ENCODE assay signal across 8 cellular contexts in the genomic region with DNA sequence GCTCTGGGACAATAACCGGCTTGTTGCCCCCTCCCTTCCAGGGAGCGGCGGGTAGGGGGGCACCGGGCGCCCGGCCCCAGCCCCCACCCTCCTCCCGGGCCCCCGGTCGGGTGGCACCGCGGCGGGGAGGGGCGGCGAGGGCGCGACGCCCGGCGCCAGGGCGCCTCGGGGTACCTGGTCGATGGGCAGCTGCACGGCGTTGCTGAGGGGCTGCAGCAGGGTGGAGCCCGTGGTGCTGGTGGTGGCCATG. TPM values are rescaled to one million over a fixed set of nuclear protein-coding genes. Genes with fewer than 3 reads are reported as not detected.
DNase-seq lines count a peak whose midpoint lies in the region; ATAC-seq, FAIRE-seq and TF ChIP-seq lines count a peak whose summit lies in the region.

No MANE protein-coding gene starts in this region.

- H3K4me3 Mint-ChIP-seq in stimulated activated memory B cell treated with anti-CD40 and anti-IgM and Interleukin-4, amounts not matched to agents 10 μg/mL and 1 μg/mL and 100 μg/mL, for 72 hours, result no peak overlapping the region

- H3K4me3 ChIP-seq in HAP-1, result peak overlapping the region; percentile 61
- H3K4me3 ChIP-seq in keratinocyte (ENCODE audit: control insufficient read depth in 2 of 3, extremely low read depth in 1 of 3, insufficient read depth in 2 of 3, low read depth in 1 of 3, low read length in 3 of 3), result peak overlapping the region; percentile 78 to 88 (median 83)

- H3K4me2 ChIP-seq in keratinocyte (ENCODE audit: control insufficient read depth, extremely low read depth, insufficient read depth, low read depth, low read length), result peak overlapping the region; percentile 88

- DNase-seq in HAP-1 (ENCODE audit: low spot score in 2 of 2), result no peak
- no peak for DNase-seq in keratinocyte (ENCODE audit: low read depth, low spot score)
- no peak for DNase-seq in stimulated activated CD4-positive, alpha-beta T cell treated with anti-CD3 and anti-CD28 coated beads, Interleukin-4, amount 100 ng/mL, for 4 hours
- DNase-seq in DMS153 (lab: John Stamatoyannopoulos, UW), result no peak
- no peak for DNase-seq in activated naive CD4-positive, alpha-beta T cell treated with Interleukin-2 at 50 U/mL for 16 hours

- peaks cover 20% of the 10 kb centered on the region for H3K4me1 ChIP-seq in HAP-1
- H3K4me1 ChIP-seq in keratinocyte (ENCODE audit: control insufficient read depth, extremely low read depth, insufficient read depth, low read length), result peaks cover 42% of the 10 kb centered on the region

- H2AFZ ChIP-seq in keratinocyte (ENCODE audit: control insufficient read depth, low read length), result no peak overlapping the region

- no peak for FAIRE-seq in keratinocyte (lab: Jason Lieb, UNC)

- H3K36me3 ChIP-seq in HAP-1 (replicated peaks) (no peaks in the 10 kb centered on the region; the same call in none of the 2 replicates), keratinocyte (ENCODE audit: control insufficient read depth in 2 of 2, extremely low read depth in 1 of 2, insufficient read depth in 2 of 2, low read length in 2 of 2) (no peaks in the 10 kb centered on the region)

- H3K9me3 Mint-ChIP-seq in stimulated activated memory B cell treated with anti-CD40 and anti-IgM and Interleukin-4, amounts not matched to agents 10 μg/mL and 1 μg/mL and 100 μg/mL, for 72 hours, result no peaks in the 10 kb centered on the region

- H3K9me3 ChIP-seq in HAP-1 (peaks cover 3% of the 10 kb centered on the region; the same call in 1 of the 2 replicates), keratinocyte (ENCODE audit: control insufficient read depth, low read depth, low read length) (no peaks in the 10 kb centered on the region)

- dilution Hi-C loops in keratinocyte (cut with MboI; ENCODE audit: extremely low pct_ligation_motif_present, low sequenced_read_pairs), result no loop called here

- peaks cover 4% of the 10 kb centered on the region for H4K20me1 ChIP-seq in keratinocyte (ENCODE audit: control insufficient read depth, extremely low read depth, insufficient read depth, low read length)

- peaks cover 6% of the 10 kb centered on the region for H3K4me1 Mint-ChIP-seq in stimulated activated memory B cell treated with anti-CD40 and anti-IgM and Interleukin-4, amounts not matched to agents 10 μg/mL and 1 μg/mL and 100 μg/mL, for 72 hours

- peaks cover 2% of the 10 kb centered on the region for H3K9me1 ChIP-seq in keratinocyte (ENCODE audit: control insufficient read depth, extremely low read depth, insufficient read depth, low read length)

- TF ChIP-seq CTCF in keratinocyte (optimal IDR thresholded peaks at IDR 0.05 in 1 of 3, IDR thresholded peaks at IDR 0.05 in 1 of 3, conservative IDR thresholded peaks at IDR 0.05 in 1 of 3; ENCODE audit: extremely low read depth in 1 of 3, insufficient read depth in 2 of 3, low read length in 3 of 3), result no peak

- H3K27me3 ChIP-seq in HAP-1 (ENCODE audit: low read depth), result no peaks in the 10 kb centered on the region
- H3K27me3 ChIP-seq in keratinocyte (ENCODE audit: control insufficient read depth, extremely low read depth, insufficient read depth, low read length), result no peaks in the 10 kb centered on the region

- H3K36me3 Mint-ChIP-seq in stimulated activated memory B cell treated with anti-CD40 and anti-IgM and Interleukin-4, amounts not matched to agents 10 μg/mL and 1 μg/mL and 100 μg/mL, for 72 hours, result no peaks in the 10 kb centered on the region

- H3K27ac Mint-ChIP-seq in stimulated activated memory B cell treated with anti-CD40 and anti-IgM and Interleukin-4, amounts not matched to agents 10 μg/mL and 1 μg/mL and 100 μg/mL, for 72 hours, result no peak overlapping the region

- peak overlapping the region; percentile 82 for H3K9ac ChIP-seq in keratinocyte (ENCODE audit: control insufficient read depth, extremely low read depth, insufficient read depth, low read length)

- peak overlapping the region; percentile 66 for H3K27ac ChIP-seq in angular gyrus (ENCODE audit: low read depth, low read length)
- peak overlapping the region; percentile 70 for H3K27ac ChIP-seq in keratinocyte (ENCODE audit: control insufficient read depth, insufficient read depth, low read length)

- H3K27me3 Mint-ChIP-seq in stimulated activated memory B cell treated with anti-CD40 and anti-IgM and Interleukin-4, amounts not matched to agents 10 μg/mL and 1 μg/mL and 100 μg/mL, for 72 hours, result peaks cover 12% of the 10 kb centered on the region

- in situ Hi-C loops in HAP-1 (cut with MboI; ENCODE audit: low sequenced_read_pairs), result no loop called here

- peaks cover 49% of the 10 kb centered on the region for H3K79me2 ChIP-seq in keratinocyte (ENCODE audit: control insufficient read depth, insufficient read depth, low read length)

- peak; percentile 67 for ATAC-seq in stimulated activated memory B cell treated with anti-CD40 and anti-IgM and Interleukin-4, amounts not matched to agents 10 μg/mL and 1 μg/mL and 100 μg/mL, for 72 hours
- ATAC-seq in GM21423 (IDR thresholded peaks at IDR 0.05; ENCODE audit: unreplicated experiment), result no peak

RNA-seq across cellular contexts. Expression of gene MBOAT2, which starts 0.2 kb away (rescaled TPM):
- polyA plus RNA-seq in keratinocyte, result 64.2 to 121 TPM (median 79.7 TPM) in 3 replicates
- polyA plus RNA-seq in keratinocyte (2011; ENCODE audit: low read depth), result 36.1 TPM
- 28.2 and 52.9 TPM in 2 replicates for polyA plus RNA-seq in keratinocyte (2011; cell fraction: cytosol; rRNA removed)
- polyA plus RNA-seq in keratinocyte (2011; cell fraction: nucleus; rRNA removed), result 118 and 141 TPM in 2 replicates
- 53.7 and 67.9 TPM in 2 replicates for polyA plus RNA-seq in keratinocyte (2012; ENCODE audit: low replicate concordance)
- 57.4 to 143 TPM (median 59.2 TPM) in 3 replicates for polyA minus RNA-seq in keratinocyte
- 15.0 TPM for polyA minus RNA-seq in keratinocyte (2011; cell fraction: cytosol; rRNA and poly(A)+ RNA removed)
- 39.1 and 116 TPM in 2 replicates for polyA minus RNA-seq in keratinocyte (2011; cell fraction: nucleus; rRNA and poly(A)+ RNA removed)
